ENCODE assay signal across 8 cellular contexts in the genomic region with DNA sequence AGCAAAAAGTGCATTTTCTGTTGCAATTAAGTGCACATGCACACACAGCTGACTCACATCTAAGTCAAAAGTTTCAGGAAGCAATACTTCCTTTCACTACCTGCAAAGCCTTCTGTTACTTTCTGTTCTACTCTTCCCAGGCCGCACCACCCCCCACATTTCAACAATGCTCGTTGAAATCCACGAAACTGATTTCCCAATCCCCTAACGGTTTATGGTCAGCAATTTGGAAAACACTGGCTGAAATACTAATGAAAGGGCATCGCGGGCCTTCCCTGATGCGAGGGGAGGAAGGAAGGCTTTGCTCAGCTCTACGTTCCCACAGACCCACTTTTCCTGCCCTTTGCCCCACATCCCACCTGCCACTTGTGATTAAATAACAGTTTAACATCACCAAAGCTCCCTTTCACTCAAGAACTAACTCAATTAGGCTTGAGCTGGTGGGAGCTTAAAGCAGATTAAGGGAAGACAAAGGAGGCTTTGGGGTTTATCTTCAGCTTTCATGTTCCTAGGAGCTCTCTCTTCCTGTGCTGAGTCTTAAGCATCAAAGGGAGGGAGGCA.
DNase-seq lines count a peak whose midpoint lies in the region; ATAC-seq, FAIRE-seq and TF ChIP-seq lines count a peak whose summit lies in the region.

No MANE protein-coding gene starts in this region.

- H3K27ac ChIP-seq in kidney (ENCODE audit: low read depth in 2 of 2, low read length in 2 of 2): no peak overlapping the region

- no peak overlapping the region for H3K9ac ChIP-seq in kidney (ENCODE audit: low read length in 2 of 2)

- H3K4me3 ChIP-seq in mucosa of descending colon: no peak overlapping the region
- no peak overlapping the region for H3K4me3 ChIP-seq in kidney (ENCODE audit: low read length in 2 of 2)

- FAIRE-seq in GM12891 (lab: Jason Lieb, UNC): no peak
- no peak for FAIRE-seq in kidney (lab: Jason Lieb, UNC)

- H3K4me1 ChIP-seq in mucosa of descending colon (ENCODE audit: low read depth) (no peaks in the 10 kb centered on the region), kidney (ENCODE audit: control insufficient read depth in 1 of 2, insufficient read depth in 1 of 2, low read depth in 1 of 2, low read length in 2 of 2) (no peaks in the 10 kb centered on the region)

- peaks cover 11% of the 10 kb centered on the region for H3K4me1 Mint-ChIP-seq in activated naive CD8-positive, alpha-beta T cell treated with anti-CD3 and anti-CD28 coated beads, Interleukin-2, amount 50 U/mL, for 24 hours

- peak; percentile 62 for ATAC-seq in activated naive CD8-positive, alpha-beta T cell treated with anti-CD3 and anti-CD28 coated beads, Interleukin-2, amount 50 U/mL, for 24 hours
- ATAC-seq in mucosa of descending colon (peak; percentile 69), HG03108 (IDR thresholded peaks at IDR 0.05; ENCODE audit: unreplicated experiment) (no peak)

- peak; percentile 44 for DNase-seq in GDM1 (lab: John Stamatoyannopoulos, UW)
- peak; percentile 83 to 89 for DNase-seq in Kasumi-1 (lab: John Stamatoyannopoulos, UW)
- peak; percentile 20 for DNase-seq in activated naive CD8-positive, alpha-beta T cell treated with anti-CD3 and anti-CD28 coated beads, Interleukin-2, amount 50 U/mL, for 24 hours
- peak in 1 of 3 donors; percentile 32 for DNase-seq in mucosa of descending colon
- no peak for DNase-seq in germinal center (ENCODE audit: low spot score)
- no peak for DNase-seq in GM12891 (ENCODE audit: insufficient read length, low spot score)
- DNase-seq in kidney: no peak

- no peak for TF ChIP-seq POLR2A in GM12891 (IDR thresholded peaks at IDR 0.05; ENCODE audit: low read depth, low read length)

- H3K36me3 Mint-ChIP-seq in activated naive CD8-positive, alpha-beta T cell treated with anti-CD3 and anti-CD28 coated beads, Interleukin-2, amount 50 U/mL, for 24 hours (ENCODE audit: low read depth): no peaks in the 10 kb centered on the region

- H3K36me3 ChIP-seq in mucosa of descending colon (ENCODE audit: low read depth) (no peaks in the 10 kb centered on the region), kidney (ENCODE audit: control insufficient read depth in 1 of 2, insufficient read depth in 2 of 2, low read length in 2 of 2) (no peaks in the 10 kb centered on the region)

- peak overlapping the region; percentile 81 for H3K27ac Mint-ChIP-seq in activated naive CD8-positive, alpha-beta T cell treated with anti-CD3 and anti-CD28 coated beads, Interleukin-2, amount 50 U/mL, for 24 hours

- H3K9me3 ChIP-seq in mucosa of descending colon: no peaks in the 10 kb centered on the region
- no peaks in the 10 kb centered on the region for H3K9me3 ChIP-seq in kidney (ENCODE audit: control insufficient read depth in 1 of 2, low read length in 2 of 2)

- TF ChIP-seq CTCF in mucosa of descending colon (IDR thresholded peaks at IDR 0.05) (no peak), kidney (IDR thresholded peaks at IDR 0.05; ENCODE audit: borderline replicate concordance, extremely low read depth, insufficient read depth) (no peak)

- no peaks in the 10 kb centered on the region for H3K27me3 Mint-ChIP-seq in activated naive CD8-positive, alpha-beta T cell treated with anti-CD3 and anti-CD28 coated beads, Interleukin-2, amount 50 U/mL, for 24 hours

- intact Hi-C loops in mucosa of descending colon (cut with DNase I, micrococcal nuclease): no loop called here
- intact Hi-C loops in kidney (cut with DNase I): no loop called here

- peak overlapping the region; percentile 73 for H3K4me3 Mint-ChIP-seq in activated naive CD8-positive, alpha-beta T cell treated with anti-CD3 and anti-CD28 coated beads, Interleukin-2, amount 50 U/mL, for 24 hours

- H3K9me3 Mint-ChIP-seq in activated naive CD8-positive, alpha-beta T cell treated with anti-CD3 and anti-CD28 coated beads, Interleukin-2, amount 50 U/mL, for 24 hours: no peaks in the 10 kb centered on the region

TF ChIP-seq in GM12891, 5 proteins besides CTCF, POLR2A, EP300 and RAD21:
- TF ChIP-seq TAF1 (IDR thresholded peaks at IDR 0.05; ENCODE audit: low read depth, low read length) (no peak), SPI1 (IDR thresholded peaks at IDR 0.05; ENCODE audit: low read depth, low read length) (no peak), PAX5 (IDR thresholded peaks at IDR 0.05; ENCODE audit: insufficient read depth, low read length, severe bottlenecking) (no peak), POLR2AphosphoS5 (IDR thresholded peaks at IDR 0.05; ENCODE audit: low read depth, low read length) (no peak), POU2F2 (IDR thresholded peaks at IDR 0.05; ENCODE audit: low read depth, low read length) (no peak)

Comparison
In these comparisons a context has a peak if more than half of its experiments do, and no peak if none do; other contexts are left out.
1. DNase-seq: peak in GDM1 (single experiment), Kasumi-1 (2 of 2) and activated naive CD8-positive, alpha-beta T cell treated with anti-CD3 and anti-CD28 coated beads, Interleukin-2, amount 50 U/mL, for 24 hours (single experiment); none in germinal center (single experiment), GM12891 (single experiment) and kidney (single experiment).